1 cellular context compared by ENCODE assay signal in genomic region chrX:136880003-136880451, GRCh38.
TF ChIP-seq lines count a peak whose summit lies in the region.

No MANE protein-coding gene starts in this region.

TF ChIP-seq in K562, 482 proteins besides CTCF, POLR2A, EP300 and RAD21 (continued from another document):
- TF ChIP-seq TRIM25 (IDR thresholded peaks at IDR 0.05; ENCODE audit: borderline replicate concordance) (no peak), CBX5 (IDR thresholded peaks at IDR 0.05; ENCODE audit: borderline replicate concordance, low read depth) (no peak), ZFX (CRISPR knock-in tag; IDR thresholded peaks at IDR 0.05) (no peak; the same call in 1 of the 2 replicates), SIN3A (IDR thresholded peaks at IDR 0.05; ENCODE audit: borderline replicate concordance in 2 of 2, control insufficient read depth in 1 of 2, low read depth in 2 of 2, low read length in 2 of 2) (0 out of 4 replicates have a peak, but pooled peaks of 1 of the 2 experiments have one; percentile 30), ZNF449 (CRISPR knock-in tag; IDR thresholded peaks at IDR 0.05) (no peak), ZNF75A (CRISPR knock-in tag; IDR thresholded peaks at IDR 0.05) (no peak), MTA1 (IDR thresholded peaks at IDR 0.05; ENCODE audit: borderline replicate concordance) (no peak), MBD2 (IDR thresholded peaks at IDR 0.05; ENCODE audit: borderline replicate concordance, low read depth) (no peak), POLR2G (IDR thresholded peaks at IDR 0.05; ENCODE audit: low read depth, low read length) (peak; percentile 85; the same call in 1 of the 2 replicates), TSC22D4 (tag; IDR thresholded peaks at IDR 0.05) (no peak), SMAD3 (CRISPR knock-in tag; conservative IDR thresholded peaks at IDR 0.05) (no peak), FOXO4 (CRISPR knock-in tag; IDR thresholded peaks at IDR 0.05) (no peak), RBM25 (IDR thresholded peaks at IDR 0.05; ENCODE audit: low read depth, low read length, severe bottlenecking) (no peak), ZNF785 (CRISPR knock-in tag; IDR thresholded peaks at IDR 0.05) (no peak), POLR2AphosphoS5 (IDR thresholded peaks at IDR 0.05; ENCODE audit: control insufficient read depth, insufficient read depth, low read depth, low read length) (peak; percentile 36; the same call in 1 of the 2 replicates)
TF ChIP-seq in K562: peak in this region for 22.
